ENCODE assay signal across 8 cellular contexts in genomic region chr5:23013395-23013994, GRCh38.
A peak's percentile ranks its signal among the peaks of the same experiment; 100 is the strongest.
DNase-seq lines count a peak whose midpoint lies in the region; ATAC-seq and TF ChIP-seq lines count a peak whose summit lies in the region.

No MANE protein-coding gene starts in this region.

- DNase-seq in activated CD4-positive, alpha-beta T cell treated with anti-CD3 and anti-CD28 coated beads for 36 hours, result no peak
- no peak for DNase-seq in activated CD4-positive, alpha-beta T cell treated with anti-CD3 and anti-CD28 coated beads for 48 hours
- no peak for DNase-seq in effector memory CD4-positive, alpha-beta T cell
- DNase-seq in HUDEP-2 (lab: John Stamatoyannopoulos, UW; ENCODE audit: unreplicated experiment in 76 of 76), result no peak
- DNase-seq in GM20000 (ENCODE audit: low spot score), result no peak

- H3K4me1 ChIP-seq in OCI-LY3 (ENCODE audit: low read length), result no peaks in the 10 kb centered on the region; the same call in 1 of the 2 replicates
- H3K4me1 ChIP-seq in effector memory CD4-positive, alpha-beta T cell (ENCODE audit: control insufficient read depth, insufficient read depth, low read length, poor library complexity, severe bottlenecking), result no peaks in the 10 kb centered on the region

- CTCF ChIA-PET in activated CD4-positive, alpha-beta T cell treated with anti-CD3 and anti-CD28 coated beads for 36 hours (lab: Charles Lee), result no interaction called here

- H3K9me3 Mint-ChIP-seq in activated CD4-positive, alpha-beta T cell treated with anti-CD3 and anti-CD28 coated beads for 36 hours (ENCODE audit: low read depth), result no peaks in the 10 kb centered on the region
- no peaks in the 10 kb centered on the region for H3K9me3 Mint-ChIP-seq in stimulated activated memory B cell treated with anti-CD40 and anti-IgM and Interleukin-4, amounts not matched to agents 10 μg/mL and 1 μg/mL and 100 μg/mL, for 72 hours

- no peak overlapping the region for H3K27ac ChIP-seq in OCI-LY3 (ENCODE audit: low read length)
- H3K27ac ChIP-seq in effector memory CD4-positive, alpha-beta T cell (ENCODE audit: insufficient read depth, low read length, poor library complexity, severe bottlenecking), result no peak overlapping the region

- H2AFZ ChIP-seq in OCI-LY3 (ENCODE audit: low read depth, low read length), result peak overlapping the region; percentile 78

- ATAC-seq in activated CD4-positive, alpha-beta T cell treated with anti-CD3 and anti-CD28 coated beads for 36 hours, result no peak
- ATAC-seq in stimulated activated memory B cell treated with anti-CD40 and anti-IgM and Interleukin-4, amounts not matched to agents 10 μg/mL and 1 μg/mL and 100 μg/mL, for 72 hours, result no peak
- ATAC-seq in HG03571 (IDR thresholded peaks at IDR 0.05; ENCODE audit: unreplicated experiment), result no peak

- H3K4me3 Mint-ChIP-seq in activated CD4-positive, alpha-beta T cell treated with anti-CD3 and anti-CD28 coated beads for 36 hours, result peak overlapping the region; percentile 64
- H3K4me3 Mint-ChIP-seq in stimulated activated memory B cell treated with anti-CD40 and anti-IgM and Interleukin-4, amounts not matched to agents 10 μg/mL and 1 μg/mL and 100 μg/mL, for 72 hours, result peak overlapping the region; percentile 86

- H3K27me3 Mint-ChIP-seq in activated CD4-positive, alpha-beta T cell treated with anti-CD3 and anti-CD28 coated beads for 36 hours, result no peaks in the 10 kb centered on the region
- no peaks in the 10 kb centered on the region for H3K27me3 Mint-ChIP-seq in stimulated activated memory B cell treated with anti-CD40 and anti-IgM and Interleukin-4, amounts not matched to agents 10 μg/mL and 1 μg/mL and 100 μg/mL, for 72 hours

- peak overlapping the region; percentile 76 for H3K4me3 ChIP-seq in OCI-LY3 (ENCODE audit: low read length)
- peak overlapping the region; percentile 32 for H3K4me3 ChIP-seq in effector memory CD4-positive, alpha-beta T cell (ENCODE audit: insufficient read depth, low read depth, low read length, poor library complexity, severe bottlenecking)

- H3K4me1 Mint-ChIP-seq in activated CD4-positive, alpha-beta T cell treated with anti-CD3 and anti-CD28 coated beads for 36 hours, result peaks cover 12% of the 10 kb centered on the region
- peaks cover 17% of the 10 kb centered on the region for H3K4me1 Mint-ChIP-seq in stimulated activated memory B cell treated with anti-CD40 and anti-IgM and Interleukin-4, amounts not matched to agents 10 μg/mL and 1 μg/mL and 100 μg/mL, for 72 hours

- H3K36me3 Mint-ChIP-seq in activated CD4-positive, alpha-beta T cell treated with anti-CD3 and anti-CD28 coated beads for 36 hours (ENCODE audit: low read depth), result no peaks in the 10 kb centered on the region
- H3K36me3 Mint-ChIP-seq in stimulated activated memory B cell treated with anti-CD40 and anti-IgM and Interleukin-4, amounts not matched to agents 10 μg/mL and 1 μg/mL and 100 μg/mL, for 72 hours, result no peaks in the 10 kb centered on the region

- H3K4me2 ChIP-seq in OCI-LY3 (ENCODE audit: low read length), result peak overlapping the region; percentile 75

- no peaks in the 10 kb centered on the region for H4K20me1 ChIP-seq in OCI-LY3 (ENCODE audit: insufficient read depth, low read length)

- TF ChIP-seq CTCF in OCI-LY3 (IDR thresholded peaks at IDR 0.05; ENCODE audit: low read depth, low read length), result no peak
- no peak for TF ChIP-seq CTCF in GM20000 (IDR thresholded peaks at IDR 0.05; ENCODE audit: extremely low read depth, missing control alignments)

- POLR2A ChIA-PET in activated CD4-positive, alpha-beta T cell treated with anti-CD3 and anti-CD28 coated beads for 36 hours (lab: Charles Lee), result no interaction called here

- intact Hi-C loops in activated CD4-positive, alpha-beta T cell treated with anti-CD3 and anti-CD28 coated beads for 36 hours (cut with DNase I, micrococcal nuclease), result no loop called here

- H3K9me3 ChIP-seq in OCI-LY3 (ENCODE audit: insufficient read depth, low read length), result no peaks in the 10 kb centered on the region
- H3K9me3 ChIP-seq in effector memory CD4-positive, alpha-beta T cell (ENCODE audit: control insufficient read depth, low read length), result no peaks in the 10 kb centered on the region

- H3K27ac Mint-ChIP-seq in activated CD4-positive, alpha-beta T cell treated with anti-CD3 and anti-CD28 coated beads for 36 hours, result no peak overlapping the region
- peak overlapping the region; percentile 72 for H3K27ac Mint-ChIP-seq in stimulated activated memory B cell treated with anti-CD40 and anti-IgM and Interleukin-4, amounts not matched to agents 10 μg/mL and 1 μg/mL and 100 μg/mL, for 72 hours

- no peaks in the 10 kb centered on the region for H3K27me3 ChIP-seq in OCI-LY3 (ENCODE audit: low read depth, low read length)
- H3K27me3 ChIP-seq in effector memory CD4-positive, alpha-beta T cell (replicated peaks; ENCODE audit: control insufficient read depth, insufficient read depth, low read length, poor library complexity, severe bottlenecking), result no peaks in the 10 kb centered on the region

- H3K9ac ChIP-seq in OCI-LY3 (ENCODE audit: low read length), result peak overlapping the region; percentile 35

- no peaks in the 10 kb centered on the region for H3K79me2 ChIP-seq in OCI-LY3 (ENCODE audit: low read length)

- no peaks in the 10 kb centered on the region for H3K36me3 ChIP-seq in OCI-LY3 (replicated peaks; ENCODE audit: low read depth, low read length)
- no peaks in the 10 kb centered on the region for H3K36me3 ChIP-seq in effector memory CD4-positive, alpha-beta T cell (ENCODE audit: control insufficient read depth, insufficient read depth, low read length)
